In the genomic region with DNA sequence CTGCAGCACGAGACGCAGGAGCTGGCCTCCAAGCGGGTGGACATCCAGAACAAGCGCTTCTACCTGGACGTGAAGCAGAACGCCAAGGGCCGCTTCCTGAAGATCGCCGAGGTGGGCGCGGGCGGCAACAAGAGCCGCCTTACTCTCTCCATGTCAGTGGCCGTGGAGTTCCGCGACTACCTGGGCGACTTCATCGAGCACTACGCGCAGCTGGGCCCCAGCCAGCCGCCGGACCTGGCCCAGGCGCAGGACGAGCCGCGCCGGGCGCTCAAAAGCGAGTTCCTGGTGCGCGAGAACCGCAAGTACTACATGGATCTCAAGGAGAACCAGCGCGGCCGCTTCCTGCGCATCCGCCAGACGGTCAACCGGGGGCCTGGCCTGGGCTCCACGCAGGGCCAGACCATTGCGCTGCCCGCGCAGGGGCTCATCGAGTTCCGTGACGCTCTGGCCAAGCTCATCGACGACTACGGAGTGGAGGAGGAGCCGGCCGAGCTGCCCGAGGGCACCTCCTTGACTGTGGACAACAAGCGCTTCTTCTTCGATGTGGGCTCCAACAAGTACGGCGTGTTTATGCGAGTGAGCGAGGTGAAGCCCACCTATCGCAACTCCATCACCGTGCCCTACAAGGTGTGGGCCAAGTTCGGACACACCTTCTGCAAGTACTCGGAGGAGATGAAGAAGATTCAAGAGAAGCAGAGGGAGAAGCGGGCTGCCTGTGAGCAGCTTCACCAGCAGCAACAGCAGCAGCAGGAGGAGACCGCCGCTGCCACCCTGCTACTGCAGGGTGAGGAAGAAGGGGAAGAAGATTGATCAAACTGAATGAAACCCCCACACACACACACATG, we compare ENCODE assay signal across 8 cellular contexts. TPM values are rescaled to one million over a fixed set of nuclear protein-coding genes. Genes with fewer than 3 reads are reported as not detected.
A peak's percentile ranks its signal among the peaks of the same experiment; 100 is the strongest.
DNase-seq lines count a peak whose midpoint lies in the region; ATAC-seq and TF ChIP-seq lines count a peak whose summit lies in the region.

No MANE protein-coding gene starts in this region.

- DNase-seq in A673 (ENCODE audit: low spot score), result peak; percentile 38
- DNase-seq in NCI-H748 treated with DMSO at 0.1 percent for 48 hours (lab: John Stamatoyannopoulos, UW), result peak; percentile 55
- DNase-seq in activated T-cell treated with anti-CD3 and anti-CD28 coated beads, Interleukin-2, amount 50 U/mL, for 4 hours, result peak; percentile 12
- no peak for DNase-seq in esophagus squamous epithelium (lab: John Stamatoyannopoulos, UW)
- peak; percentile 62 for DNase-seq in myocyte (ENCODE audit: low read depth)
- DNase-seq in tibial nerve (ENCODE audit: low spot score in 2 of 2), result peak; percentile 18 to 20

- CTCF ChIA-PET in A673 (lab: Charles Lee), result no interaction called here

- no peaks in the 10 kb centered on the region for H3K9me3 Mint-ChIP-seq in activated T-cell treated with anti-CD3 and anti-CD28 coated beads, Interleukin-2, amount 50 U/mL, for 4 hours

- ATAC-seq in GM18505 (IDR thresholded peaks at IDR 0.05; ENCODE audit: unreplicated experiment) (peak; percentile 26), HG02973 (IDR thresholded peaks at IDR 0.05; ENCODE audit: unreplicated experiment) (peak; percentile 25)
- peak; percentile 16 to 29 for ATAC-seq in activated T-cell treated with anti-CD3 and anti-CD28 coated beads, Interleukin-2, amount 50 U/mL, for 4 hours

- H3K9me3 ChIP-seq in A673 (ENCODE audit: low read depth, low read length, poor library complexity, severe bottlenecking), result no peaks in the 10 kb centered on the region
- no peaks in the 10 kb centered on the region for H3K9me3 ChIP-seq in esophagus squamous epithelium
- no peaks in the 10 kb centered on the region for H3K9me3 ChIP-seq in tibial nerve

- POLR2A ChIA-PET in A673 (lab: Charles Lee; ENCODE audit: low non-redundant PET), result no interaction called here

- H3K27me3 ChIP-seq in A673 (replicated peaks; ENCODE audit: insufficient read depth, low read depth, low read length, poor library complexity) (no peaks in the 10 kb centered on the region), esophagus squamous epithelium (no peaks in the 10 kb centered on the region), tibial nerve (no peaks in the 10 kb centered on the region)

- peaks cover 62% of the 10 kb centered on the region for H3K4me1 Mint-ChIP-seq in activated T-cell treated with anti-CD3 and anti-CD28 coated beads, Interleukin-2, amount 50 U/mL, for 4 hours (ENCODE audit: low read depth)

- TF ChIP-seq POLR2A in GM18505 (IDR thresholded peaks at IDR 0.05; ENCODE audit: borderline replicate concordance, extremely low read depth, insufficient read depth, insufficient read length), result peak; percentile 19
- peak in 2 of 4 donors; percentile 36 to 42 for TF ChIP-seq POLR2A in esophagus squamous epithelium (IDR thresholded peaks at IDR 0.05)
- TF ChIP-seq POLR2A in tibial nerve (IDR thresholded peaks at IDR 0.05), result no peak

- no peaks in the 10 kb centered on the region for H3K36me3 Mint-ChIP-seq in activated T-cell treated with anti-CD3 and anti-CD28 coated beads, Interleukin-2, amount 50 U/mL, for 4 hours (ENCODE audit: insufficient read depth)

- no peak for TF ChIP-seq CTCF in A673 (conservative IDR thresholded peaks at IDR 0.05; ENCODE audit: low read depth, low read length)
- no peak for TF ChIP-seq CTCF in esophagus squamous epithelium (IDR thresholded peaks at IDR 0.05)
- TF ChIP-seq CTCF in tibial nerve (IDR thresholded peaks at IDR 0.05), result no peak

- peak overlapping the region; percentile 87 for H3K27ac ChIP-seq in A673 (ENCODE audit: low read depth, low read length, poor library complexity, severe bottlenecking)
- peak overlapping the region; percentile 92 to 97 (median 96) for H3K27ac ChIP-seq in esophagus squamous epithelium
- peak overlapping the region; percentile 85 to 97 (median 92) for H3K27ac ChIP-seq in tibial nerve

- 4 to 15% methylated on average over 4 to 9 of the region's 65 CpGs for WGBS in esophagus squamous epithelium, 2 donors
- 3 to 6% methylated on average over 31 to 48 of the region's 65 CpGs for WGBS in tibial nerve, 2 donors

- peak overlapping the region; percentile 85 for H3K4me3 Mint-ChIP-seq in activated T-cell treated with anti-CD3 and anti-CD28 coated beads, Interleukin-2, amount 50 U/mL, for 4 hours

- H3K4me3 ChIP-seq in A673 (ENCODE audit: low read depth, low read length, poor library complexity, severe bottlenecking), result peak overlapping the region; percentile 73
- H3K4me3 ChIP-seq in esophagus squamous epithelium, result peak overlapping the region; percentile 54 to 93 (median 86)
- H3K4me3 ChIP-seq in tibial nerve, result peak overlapping the region; percentile 72 to 87 (median 76)

- peaks cover 2% of the 10 kb centered on the region for H3K27me3 Mint-ChIP-seq in activated T-cell treated with anti-CD3 and anti-CD28 coated beads, Interleukin-2, amount 50 U/mL, for 4 hours (ENCODE audit: low read depth)

- intact Hi-C loops in A673 (cut with micrococcal nuclease; ENCODE audit: unreplicated experiment) (no loop called here), esophagus squamous epithelium (cut with DNase I) (no loop called here)

- H3K4me1 ChIP-seq in A673 (ENCODE audit: insufficient read depth, low read length, poor library complexity, severe bottlenecking), result peaks cover 37% of the 10 kb centered on the region
- peaks cover 29 to 78% (median 33%) of the 10 kb centered on the region in 3 donors for H3K4me1 ChIP-seq in esophagus squamous epithelium
- peaks cover 0 to 86% (median 51%) of the 10 kb centered on the region in 4 donors for H3K4me1 ChIP-seq in tibial nerve

- BruUV-seq in A673 (replicated peaks; lab: Mats Ljungman, UMichigan), result no TSS peak

- peak in 1 of 2 donors; percentile 72 for TF ChIP-seq EP300 in tibial nerve (IDR thresholded peaks at IDR 0.05)

- no peaks in the 10 kb centered on the region for H3K36me3 ChIP-seq in A673 (ENCODE audit: insufficient read depth, low read length, poor library complexity, severe bottlenecking)
- H3K36me3 ChIP-seq in esophagus squamous epithelium, result no peaks in the 10 kb centered on the region
- H3K36me3 ChIP-seq in tibial nerve, result no peaks in the 10 kb centered on the region

RNA-seq across cellular contexts. Expression of a gene that starts 0.7 kb away (rescaled TPM):
- total RNA-seq in A673 (2021) (9.5 and 12.3 TPM in 2 replicates), esophagus squamous epithelium (10 to 100 TPM in 2 of 4 donors, 1 to 10 TPM in 2; 8.2 to 18.9 (median 10.6) TPM), myocyte (18.0 and 18.3 TPM in 2 replicates), tibial nerve (10 to 100 TPM; 35.1 to 56.8 (median 42.5) TPM)
- total RNA-seq in activated T-cell treated with anti-CD3 and anti-CD28 coated beads, Interleukin-2, amount 50 U/mL, for 4 hours, result 1 to 10 TPM; 9.8 to 9.9 (median 9.8) TPM
- 8.5 TPM for polyA plus RNA-seq in myocyte (2012)

RNA-seq across cellular contexts. Expression of a gene that starts 11.2 kb away (rescaled TPM):
- total RNA-seq in A673 (2021) (2.5 and 2.7 TPM in 2 replicates), esophagus squamous epithelium (10 to 100 TPM in 1 of 4 donors, 1 to 10 TPM in 3; 2.9 to 12.4 (median 6.5) TPM), myocyte (8.1 and 10.4 TPM in 2 replicates), tibial nerve (10 to 100 TPM; 16.5 to 28.6 (median 27.1) TPM)
- total RNA-seq in activated T-cell treated with anti-CD3 and anti-CD28 coated beads, Interleukin-2, amount 50 U/mL, for 4 hours, result 1 to 10 TPM; 1.0 to 1.8 (median 1.5) TPM
- 6.2 TPM for polyA plus RNA-seq in myocyte (2012)
